ENCODE assay signal across 23 cellular contexts in the genomic region with DNA sequence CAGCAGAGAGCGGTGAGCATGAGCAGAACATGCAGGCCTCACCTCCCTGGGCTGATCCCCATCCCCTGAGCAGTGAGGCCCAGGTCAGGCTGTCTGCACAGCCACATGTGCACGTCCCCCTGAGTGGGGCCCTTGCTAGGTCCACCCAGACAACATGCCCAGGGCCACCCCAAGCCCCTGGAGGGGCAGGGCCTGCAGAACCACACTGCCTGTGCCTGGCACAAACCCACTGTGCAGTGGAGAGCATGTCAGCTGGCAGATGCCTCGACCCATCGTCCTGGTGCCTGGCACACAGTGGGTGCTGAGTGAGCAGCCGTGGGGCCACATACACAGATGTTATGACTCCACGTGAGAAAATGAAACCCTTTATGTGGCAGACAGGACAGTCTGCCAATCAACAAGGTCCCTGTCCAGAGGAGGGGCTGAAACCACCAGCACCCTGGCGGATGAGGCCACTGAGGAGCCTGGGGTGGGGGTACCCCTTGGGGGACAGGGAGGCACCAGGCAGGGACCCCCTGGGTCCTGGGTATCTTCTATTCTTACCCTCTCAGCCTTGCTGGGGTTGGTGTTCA. TPM values are rescaled to one million over a fixed set of nuclear protein-coding genes. Genes with fewer than 3 reads are reported as not detected.
A peak's percentile ranks its signal among the peaks of the same experiment; 100 is the strongest.
DNase-seq lines count a peak whose midpoint lies in the region; ATAC-seq and TF ChIP-seq lines count a peak whose summit lies in the region.
"Had no signal": no experiment of that assay in that cellular context is flagged by ENCODE, and none has a peak within 500 bp of the region (broad histone marks: within the 10 kb centered on the region; RNA-seq: fewer than 3 reads in every experiment).

No MANE protein-coding gene starts in this region.

- no peak overlapping the region for H3K27ac Mint-ChIP-seq in MCF 10A (ENCODE audit: low read depth, unreplicated experiment)
- H3K27ac Mint-ChIP-seq: CD4-positive, CD25-positive, alpha-beta regulatory T cell; CD8-positive, alpha-beta T cell; HFFc6 had no signal

- H3K23ac ChIP-seq in mesendoderm (ENCODE audit: low read length), result no peak overlapping the region

- ATAC-seq in gastroesophageal sphincter, result no peak
- ATAC-seq: CD8-positive, alpha-beta T cell; GM12878 had no signal

- H3K79me1 ChIP-seq in mesendoderm (ENCODE audit: low read length), result no peaks in the 10 kb centered on the region

- H3K4me1 ChIP-seq in Karpas-422 (ENCODE audit: low read length) (no peaks in the 10 kb centered on the region), osteoblast (ENCODE audit: insufficient read depth, low read length) (no peaks in the 10 kb centered on the region), gastroesophageal sphincter (no peaks in the 10 kb centered on the region), mesendoderm (ENCODE audit: control insufficient read depth, low read depth, low read length) (no peaks in the 10 kb centered on the region)
- H3K4me1 ChIP-seq: Caco-2, HAP-1 had no signal

- H3K18ac ChIP-seq in mesendoderm (ENCODE audit: low read length), result no peak overlapping the region

- POLR2A ChIA-PET in MCF 10A (lab: Yijun Ruan, JAX), result no interaction called here

- intact Hi-C loops in MCF 10A (cut with micrococcal nuclease), result no loop called here

- DNase-seq in GM20000 (ENCODE audit: low spot score) (peak; percentile 2), Karpas-422 (peak; percentile 29), osteoblast (ENCODE audit: insufficient read length, low spot score, missing footprints) (peak; percentile 75), MCF 10A (ENCODE audit: unreplicated experiment) (no peak), mesendoderm (no peak), middle frontal gyrus (ENCODE audit: extremely low spot score, low spot score) (no peak)
- DNase-seq: Caco-2; CD4-positive, CD25-positive, alpha-beta regulatory T cell; CD8-positive, alpha-beta T cell; DMS 273 treated with DMSO at 0.1 percent for 48 hours; DMS79; EL; GDM1; GM23248; HFFc6 had no signal

- H3K9me3 ChIP-seq in Karpas-422 (ENCODE audit: low read length), result peaks cover 8% of the 10 kb centered on the region; the same call in 1 of the 2 replicates
- H3K9me3 ChIP-seq in osteoblast (ENCODE audit: low read depth, low read length), result peaks cover 3% of the 10 kb centered on the region
- peaks cover 0 to 25% (median 0%) of the 10 kb centered on the region in 3 donors for H3K9me3 ChIP-seq in gastroesophageal sphincter
- H3K9me3 ChIP-seq: Caco-2 had no signal

- TF ChIP-seq POLR2A in gastroesophageal sphincter (IDR thresholded peaks at IDR 0.05), result no peak

- H3K4me2 ChIP-seq in Karpas-422 (ENCODE audit: low read depth, low read length, poor library complexity, severe bottlenecking), result no peak overlapping the region
- no peak overlapping the region for H3K4me2 ChIP-seq in osteoblast (ENCODE audit: insufficient read depth, low read length)
- H3K4me2 ChIP-seq in mesendoderm (ENCODE audit: low read length), result no peak overlapping the region

- TF ChIP-seq EP300 in gastroesophageal sphincter (IDR thresholded peaks at IDR 0.05), result no peak

- H3K27ac ChIP-seq in Karpas-422 (ENCODE audit: low read length), result no peak overlapping the region
- no peak overlapping the region for H3K27ac ChIP-seq in osteoblast (ENCODE audit: low read depth, low read length)
- H3K27ac ChIP-seq in gastroesophageal sphincter, result no peak overlapping the region
- H3K27ac ChIP-seq in mesendoderm (ENCODE audit: low read depth, low read length), result no peak overlapping the region
- H3K27ac ChIP-seq: C4-2B, GM23248 had no signal

- H3K79me2 ChIP-seq in Karpas-422 (ENCODE audit: low read length) (no peaks in the 10 kb centered on the region), osteoblast (ENCODE audit: insufficient read depth, low read length) (no peaks in the 10 kb centered on the region), mesendoderm (ENCODE audit: control insufficient read depth, insufficient read depth, low read length) (no peaks in the 10 kb centered on the region)

- H3K9me3 Mint-ChIP-seq in MCF 10A (ENCODE audit: unreplicated experiment), result peaks cover 37% of the 10 kb centered on the region

- H3K4me1 Mint-ChIP-seq in MCF 10A (ENCODE audit: insufficient read depth, unreplicated experiment), result no peaks in the 10 kb centered on the region
- H3K4me1 Mint-ChIP-seq: CD4-positive, CD25-positive, alpha-beta regulatory T cell had no signal

- H2BK15ac ChIP-seq in mesendoderm (replicated peaks; ENCODE audit: low read depth), result no peak overlapping the region

- no peaks in the 10 kb centered on the region for H3K9me2 ChIP-seq in Karpas-422 (replicated peaks; ENCODE audit: insufficient read depth, low read length)

- H3K56ac ChIP-seq in mesendoderm (ENCODE audit: low read length), result no peak overlapping the region

- H3K36me3 Mint-ChIP-seq in MCF 10A (ENCODE audit: insufficient read depth, unreplicated experiment), result peaks cover 12% of the 10 kb centered on the region
- H3K36me3 Mint-ChIP-seq: CD4-positive, CD25-positive, alpha-beta regulatory T cell; CD8-positive, alpha-beta T cell had no signal

- H3K36me3 ChIP-seq in Karpas-422 (ENCODE audit: insufficient read depth, low read length) (no peaks in the 10 kb centered on the region), osteoblast (ENCODE audit: insufficient read depth, low read length) (no peaks in the 10 kb centered on the region), gastroesophageal sphincter (no peaks in the 10 kb centered on the region), mesendoderm (ENCODE audit: control insufficient read depth, insufficient read depth, low read length) (no peaks in the 10 kb centered on the region)
- H3K36me3 ChIP-seq: HAP-1 had no signal

- H3K4ac ChIP-seq in mesendoderm (ENCODE audit: low read depth, low read length), result no peak overlapping the region

- H4K8ac ChIP-seq in mesendoderm (ENCODE audit: low read depth, low read length), result no peak overlapping the region

- H3K4me3 Mint-ChIP-seq in MCF 10A (ENCODE audit: unreplicated experiment), result no peak overlapping the region
- H3K4me3 Mint-ChIP-seq: CD4-positive, CD25-positive, alpha-beta regulatory T cell; CD8-positive, alpha-beta T cell; HFFc6 had no signal

- no peak overlapping the region for H2BK120ac ChIP-seq in mesendoderm (ENCODE audit: low read depth, low read length)

- no peaks in the 10 kb centered on the region for H4K20me1 ChIP-seq in Karpas-422 (ENCODE audit: insufficient read depth, low read depth, low read length)
- no peaks in the 10 kb centered on the region for H4K20me1 ChIP-seq in osteoblast (ENCODE audit: insufficient read depth, low read length)

- no peaks in the 10 kb centered on the region for H3K27me3 ChIP-seq in Karpas-422 (ENCODE audit: low read length)
- no peaks in the 10 kb centered on the region for H3K27me3 ChIP-seq in osteoblast (ENCODE audit: insufficient read depth, low read length)
- H3K27me3 ChIP-seq in gastroesophageal sphincter, result peaks cover 4% of the 10 kb centered on the region
- no peaks in the 10 kb centered on the region for H3K27me3 ChIP-seq in mesendoderm (ENCODE audit: insufficient read depth, low read length, poor library complexity)

- H2BK5ac ChIP-seq in mesendoderm (ENCODE audit: low read length), result no peak overlapping the region

- H3K9ac ChIP-seq in Karpas-422 (ENCODE audit: low read length), result no peak overlapping the region
- no peak overlapping the region for H3K9ac ChIP-seq in mesendoderm (ENCODE audit: low read length)
- H3K9ac ChIP-seq: GM23248 had no signal

- no CpG with 5 or more reads among the region's 7 CpGs for WGBS in gastroesophageal sphincter (ENCODE audit: low coverage in 1 of 2), 2 donors
- WGBS in mesendoderm (ENCODE audit: extremely low coverage, insufficient coverage, low lambda C conversion rate), result no CpG with 5 or more reads among the region's 7 CpGs

- H3K4me3 ChIP-seq in Karpas-422 (ENCODE audit: low read length) (no peak overlapping the region), osteoblast (ENCODE audit: insufficient read depth, low read length) (no peak overlapping the region), gastroesophageal sphincter (no peak overlapping the region), mesendoderm (ENCODE audit: low read length) (no peak overlapping the region)
- H3K4me3 ChIP-seq: GM12878, GM23248, HAP-1 had no signal

- H2AFZ ChIP-seq in Karpas-422 (ENCODE audit: low read length) (no peak overlapping the region), osteoblast (ENCODE audit: low read length) (no peak overlapping the region)
- H2AFZ ChIP-seq: GM23248 had no signal

- H3K27me3 Mint-ChIP-seq in MCF 10A (ENCODE audit: insufficient read depth, unreplicated experiment), result no peaks in the 10 kb centered on the region
- H3K27me3 Mint-ChIP-seq: CD4-positive, CD25-positive, alpha-beta regulatory T cell had no signal

- CTCF ChIA-PET in MCF 10A (lab: Yijun Ruan, JAX), result no interaction called here

- TF ChIP-seq CTCF in GM20000 (IDR thresholded peaks at IDR 0.05; ENCODE audit: extremely low read depth, missing control alignments) (no peak), osteoblast (IDR thresholded peaks at IDR 0.05; ENCODE audit: extremely low read depth, low read depth, low read length) (no peak), gastroesophageal sphincter (IDR thresholded peaks at IDR 0.05) (no peak), MCF 10A (IDR thresholded peaks at IDR 0.05; ENCODE audit: unreplicated experiment) (no peak)

- BruUV-seq in MCF 10A (replicated peaks; lab: Mats Ljungman, UMichigan), result no TSS peak

- no peak overlapping the region for H4K5ac ChIP-seq in mesendoderm (ENCODE audit: low read length)

- no peak overlapping the region for H2AK5ac ChIP-seq in mesendoderm (ENCODE audit: low read length)

RNA-seq across cellular contexts. Expression of gene ANHX, which starts 8.3 kb away (rescaled TPM):
- not detected in 2 replicates for total RNA-seq in Karpas-422 (2014; rRNA removed; shearing (Covaris generic); ENCODE audit: low replicate concordance)
- total RNA-seq in osteoblast (not detected in 2 replicates), gastroesophageal sphincter (not detected), MCF 10A (2022) (not detected in 2 replicates)
- polyA plus RNA-seq in mesendoderm (2013, experiment 1 of 2), result not detected
- not detected for polyA plus RNA-seq in mesendoderm (2013, experiment 2 of 2)
- total RNA-seq: A172; A673; Caco-2; CD4-positive, CD25-positive, alpha-beta regulatory T cell; CD8-positive, alpha-beta T cell; GM12878; GM23248; H1; HFFc6 had no signal
- polyA plus RNA-seq: BJ; CD4-positive, CD25-positive, alpha-beta regulatory T cell; GM12878; GM23248; H1 had no signal

RNA-seq across cellular contexts. Expression of gene ZNF268, which starts 46.1 kb away (rescaled TPM):
- total RNA-seq in Karpas-422 (2014; rRNA removed; shearing (Covaris generic); ENCODE audit: low replicate concordance), result 10.7 and 12.3 TPM in 2 replicates
- total RNA-seq in osteoblast, result 18.9 and 20.3 TPM in 2 replicates
- 10 to 100 TPM; 15.5 to 36.9 (median 19.0) TPM for total RNA-seq in gastroesophageal sphincter
- total RNA-seq in MCF 10A (2022), result 23.4 and 26.6 TPM in 2 replicates
- 13.7 TPM for polyA plus RNA-seq in mesendoderm (2013, experiment 1 of 2)
- polyA plus RNA-seq in mesendoderm (2013, experiment 2 of 2), result 13.3 TPM

Comparison
In these comparisons a context has a peak if more than half of its experiments do, and no peak if none do; other contexts are left out.
1. DNase-seq: peak in GM20000 (single experiment), Karpas-422 (single experiment) and osteoblast (single experiment); none in MCF 10A (single experiment), mesendoderm (single experiment) and middle frontal gyrus (single experiment).